Comparison of ENCODE assay signal across 1 cellular context in the genomic region with DNA sequence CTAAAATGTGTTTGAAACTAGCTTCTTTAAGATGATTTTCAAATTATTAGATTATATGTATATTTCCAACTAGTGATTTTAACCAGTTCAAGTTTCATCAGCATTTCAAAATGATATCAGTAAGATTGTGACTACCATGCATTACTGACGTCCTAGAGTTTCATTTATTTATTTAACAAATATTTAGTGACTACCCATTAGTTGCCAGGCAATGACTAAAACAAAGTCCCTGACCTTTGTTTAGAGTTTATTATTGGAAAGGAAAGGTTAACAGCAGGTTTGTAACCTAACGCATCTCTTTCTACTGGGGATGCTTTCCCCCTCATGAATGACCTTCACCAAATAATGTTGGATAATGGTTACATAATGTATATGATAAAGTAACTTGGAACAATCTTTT.
TF ChIP-seq lines count a peak whose summit lies in the region.

No MANE protein-coding gene starts in this region.

TF ChIP-seq in A549, 52 proteins besides CTCF, POLR2A, EP300 and RAD21:
- TF ChIP-seq NPAS2 (CRISPR knock-in tag; IDR thresholded peaks at IDR 0.05; ENCODE audit: borderline replicate concordance): no peak
- TF ChIP-seq MAFK (IDR thresholded peaks at IDR 0.05; ENCODE audit: partially characterized antibody): no peak
- no peak for TF ChIP-seq CHD4 (IDR thresholded peaks at IDR 0.05; ENCODE audit: borderline replicate concordance)
- no peak for TF ChIP-seq RCOR1 (IDR thresholded peaks at IDR 0.05; ENCODE audit: low read depth, low read length)
- TF ChIP-seq, protein P1, sequence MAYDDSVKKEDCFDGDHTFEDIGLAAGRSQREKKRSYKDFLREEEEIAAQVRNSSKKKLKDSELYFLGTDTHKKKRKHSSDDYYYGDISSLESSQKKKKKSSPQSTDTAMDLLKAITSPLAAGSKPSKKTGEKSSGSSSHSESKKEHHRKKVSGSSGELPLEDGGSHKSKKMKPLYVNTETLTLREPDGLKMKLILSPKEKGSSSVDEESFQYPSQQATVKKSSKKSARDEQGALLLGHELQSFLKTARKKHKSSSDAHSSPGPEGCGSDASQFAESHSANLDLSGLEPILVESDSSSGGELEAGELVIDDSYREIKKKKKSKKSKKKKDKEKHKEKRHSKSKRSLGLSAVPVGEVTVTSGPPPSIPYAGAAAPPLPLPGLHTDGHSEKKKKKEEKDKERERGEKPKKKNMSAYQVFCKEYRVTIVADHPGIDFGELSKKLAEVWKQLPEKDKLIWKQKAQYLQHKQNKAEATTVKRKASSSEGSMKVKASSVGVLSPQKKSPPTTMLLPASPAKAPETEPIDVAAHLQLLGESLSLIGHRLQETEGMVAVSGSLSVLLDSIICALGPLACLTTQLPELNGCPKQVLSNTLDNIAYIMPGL (CRISPR knock-in tag; IDR thresholded peaks at IDR 0.05; ENCODE audit: borderline replicate concordance): no peak
- no peak for TF ChIP-seq TP53 (CRISPR knock-in tag; IDR thresholded peaks at IDR 0.05)
- TF ChIP-seq PHF8 (IDR thresholded peaks at IDR 0.05; ENCODE audit: borderline replicate concordance, low read depth): no peak
- TF ChIP-seq GATA3 (IDR thresholded peaks at IDR 0.05; ENCODE audit: borderline replicate concordance): no peak
- TF ChIP-seq HEYL (CRISPR knock-in tag; IDR thresholded peaks at IDR 0.05): no peak
- no peak for TF ChIP-seq KDM1A (IDR thresholded peaks at IDR 0.05; ENCODE audit: low read depth)
- no peak for TF ChIP-seq HOXB5 (CRISPR knock-in tag; IDR thresholded peaks at IDR 0.05)
- no peak for TF ChIP-seq CHD2 (IDR thresholded peaks at IDR 0.05; ENCODE audit: low read length, partially characterized antibody)
- no peak for TF ChIP-seq JUNB (IDR thresholded peaks at IDR 0.05)
- no peak for TF ChIP-seq CEBPB (IDR thresholded peaks at IDR 0.05)
- TF ChIP-seq JUN (IDR thresholded peaks at IDR 0.05): no peak
- TF ChIP-seq RARB (CRISPR knock-in tag; IDR thresholded peaks at IDR 0.05): no peak
- no peak for TF ChIP-seq EHF (CRISPR knock-in tag; IDR thresholded peaks at IDR 0.05)
- TF ChIP-seq MYC (IDR thresholded peaks at IDR 0.05; ENCODE audit: borderline replicate concordance, low read length): no peak
- no peak for TF ChIP-seq ZNF302 (CRISPR knock-in tag; IDR thresholded peaks at IDR 0.05)
- TF ChIP-seq RFX5 (IDR thresholded peaks at IDR 0.05): no peak
